ENCODE assay signal across 1 cellular context in genomic region chr2:53970095-53970897, GRCh38.
TF ChIP-seq lines count a peak whose summit lies in the region.

No MANE protein-coding gene starts in this region.

TF ChIP-seq in GM12878, 131 proteins besides CTCF, POLR2A, EP300 and RAD21 (continued from another document and continues in another):
- TF ChIP-seq ATF2 (IDR thresholded peaks at IDR 0.05; ENCODE audit: low read length) (no peak), HDGF (IDR thresholded peaks at IDR 0.05) (no peak), ELK1 (IDR thresholded peaks at IDR 0.05; ENCODE audit: low read depth, low read length) (no peak), NKRF (conservative IDR thresholded peaks at IDR 0.05) (peak; percentile 62), SIX5 (IDR thresholded peaks at IDR 0.05; ENCODE audit: low read depth, low read length, severe bottlenecking) (no peak), IRF3 (IDR thresholded peaks at IDR 0.05) (no peak), GATAD2B (conservative IDR thresholded peaks at IDR 0.05; ENCODE audit: low read depth) (peak; percentile 56; the same call in 1 of the 2 replicates), ZNF274 (IDR thresholded peaks at IDR 0.05; ENCODE audit: insufficient read depth, insufficient read length) (no peak), ZBTB33 (IDR thresholded peaks at IDR 0.05) (no peak), E2F8 (IDR thresholded peaks at IDR 0.05; ENCODE audit: low read depth, partially characterized antibody) (no peak), CBFB (IDR thresholded peaks at IDR 0.05; ENCODE audit: low read depth) (no peak), POLR2AphosphoS5 (IDR thresholded peaks at IDR 0.05; ENCODE audit: low read length) (peak; percentile 70), YY1 (IDR thresholded peaks at IDR 0.05; ENCODE audit: low read depth, low read length) (no peak), MYC (IDR thresholded peaks at IDR 0.05; ENCODE audit: insufficient read depth, insufficient read length, insufficient replicate concordance, low read length, severe bottlenecking) (no peak), CREB1 (IDR thresholded peaks at IDR 0.05; ENCODE audit: low read depth) (no peak), CBX3 (IDR thresholded peaks at IDR 0.05; ENCODE audit: borderline replicate concordance, low read depth) (no peak), TBL1XR1 (IDR thresholded peaks at IDR 0.05; ENCODE audit: low read depth, low read length) (no peak), MEF2B (IDR thresholded peaks at IDR 0.05; ENCODE audit: partially characterized antibody, poor library complexity, severe bottlenecking) (peak; percentile 82), SP1 (IDR thresholded peaks at IDR 0.05; ENCODE audit: low read depth, low read length) (no peak), FOXK2 (IDR thresholded peaks at IDR 0.05) (no peak), MLLT1 (IDR thresholded peaks at IDR 0.05) (no peak), IKZF1 (conservative IDR thresholded peaks at IDR 0.05) (peak; percentile 45), RFX5 (IDR thresholded peaks at IDR 0.05; ENCODE audit: low read depth, low read length) (no peak), ESRRA (IDR thresholded peaks at IDR 0.05; ENCODE audit: low read length) (no peak), HDAC2 (IDR thresholded peaks at IDR 0.05) (no peak), ATF7 (IDR thresholded peaks at IDR 0.05; ENCODE audit: low read depth) (no peak), ZBED1 (IDR thresholded peaks at IDR 0.05; ENCODE audit: borderline replicate concordance) (no peak), TARDBP (IDR thresholded peaks at IDR 0.05; ENCODE audit: borderline replicate concordance) (no peak), RUNX3 (IDR thresholded peaks at IDR 0.05; ENCODE audit: low read length) (no peak), WRNIP1 (IDR thresholded peaks at IDR 0.05; ENCODE audit: borderline replicate concordance, low read depth, low read length) (no peak), SMC3 (IDR thresholded peaks at IDR 0.05; ENCODE audit: borderline replicate concordance, low read length) (no peak), EED (IDR thresholded peaks at IDR 0.05; ENCODE audit: low read depth) (peak; percentile 24; the same call in 1 of the 2 replicates), RELB (IDR thresholded peaks at IDR 0.05; ENCODE audit: low read depth) (no peak), SREBF1 (IDR thresholded peaks at IDR 0.05; ENCODE audit: low read length) (no peak), CHD1 (IDR thresholded peaks at IDR 0.05; ENCODE audit: low read depth, low read length) (0 out of 2 replicates have a peak, but pooled peaks have one; percentile 24), JUND (IDR thresholded peaks at IDR 0.05; ENCODE audit: low read depth, low read length) (no peak), E2F4 (IDR thresholded peaks at IDR 0.05; ENCODE audit: low read depth, low read length) (no peak), RELA (IDR thresholded peaks at IDR 0.05; ENCODE audit: borderline replicate concordance, partially characterized antibody) (no peak), ZNF592 (IDR thresholded peaks at IDR 0.05) (no peak), IRF4 (IDR thresholded peaks at IDR 0.05; ENCODE audit: low read depth, low read length) (0 out of 2 replicates have a peak, but pooled peaks have one; percentile 15)
